In genomic region chr17:70563301-70563820, GRCh38 we compare ENCODE assay signal across 1 cellular context.
TF ChIP-seq lines count a peak whose summit lies in the region.

No MANE protein-coding gene starts in this region.

TF ChIP-seq in SK-N-SH, 30 proteins besides CTCF, POLR2A, EP300 and RAD21 (continued from another document):
- TF ChIP-seq, protein P1, sequence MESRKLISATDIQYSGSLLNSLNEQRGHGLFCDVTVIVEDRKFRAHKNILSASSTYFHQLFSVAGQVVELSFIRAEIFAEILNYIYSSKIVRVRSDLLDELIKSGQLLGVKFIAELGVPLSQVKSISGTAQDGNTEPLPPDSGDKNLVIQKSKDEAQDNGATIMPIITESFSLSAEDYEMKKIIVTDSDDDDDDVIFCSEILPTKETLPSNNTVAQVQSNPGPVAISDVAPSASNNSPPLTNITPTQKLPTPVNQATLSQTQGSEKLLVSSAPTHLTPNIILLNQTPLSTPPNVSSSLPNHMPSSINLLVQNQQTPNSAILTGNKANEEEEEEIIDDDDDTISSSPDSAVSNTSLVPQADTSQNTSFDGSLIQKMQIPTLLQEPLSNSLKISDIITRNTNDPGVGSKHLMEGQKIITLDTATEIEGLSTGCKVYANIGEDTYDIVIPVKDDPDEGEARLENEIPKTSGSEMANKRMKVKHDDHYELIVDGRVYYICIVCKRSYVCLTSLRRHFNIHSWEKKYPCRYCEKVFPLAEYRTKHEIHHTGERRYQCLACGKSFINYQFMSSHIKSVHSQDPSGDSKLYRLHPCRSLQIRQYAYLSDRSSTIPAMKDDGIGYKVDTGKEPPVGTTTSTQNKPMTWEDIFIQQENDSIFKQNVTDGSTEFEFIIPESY (IDR thresholded peaks at IDR 0.05; ENCODE audit: borderline replicate concordance, low read depth), result no peak
